13 cellular contexts compared by ENCODE assay signal in genomic region chr9:73079326-73079725, GRCh38.
DNase-seq lines count a peak whose midpoint lies in the region; ATAC-seq, FAIRE-seq and TF ChIP-seq lines count a peak whose summit lies in the region.
"Had no signal": no experiment of that assay in that cellular context is flagged by ENCODE, and none has a peak within 500 bp of the region (broad histone marks: within the 10 kb centered on the region; RNA-seq: fewer than 3 reads in every experiment).

No MANE protein-coding gene starts in this region.

- no peaks in the 10 kb centered on the region for H3K9me3 ChIP-seq in CD4-positive, alpha-beta T cell (ENCODE audit: control insufficient read depth, low read length)
- no peaks in the 10 kb centered on the region for H3K9me3 ChIP-seq in adipocyte (ENCODE audit: control insufficient read depth, low read length)
- H3K9me3 ChIP-seq: vagina had no signal

- TF ChIP-seq POLR2A in GM12892 (IDR thresholded peaks at IDR 0.05; ENCODE audit: low read depth, low read length), result no peak

- H3K9me3 Mint-ChIP-seq in CD4-positive, alpha-beta T cell, result no peaks in the 10 kb centered on the region
- H3K9me3 Mint-ChIP-seq in activated T-cell treated with anti-CD3 and anti-CD28 coated beads, Interleukin-2, amount 50 U/mL, for 24 hours, result no peaks in the 10 kb centered on the region
- H3K9me3 Mint-ChIP-seq: activated T-helper 1 cell treated with anti-CD3 and anti-CD28 coated beads, Interleukin-12 subunit alpha, Interleukin-12 subunit beta, Interleukin-2, Interleukin-4 antibody, amounts not matched to agents 30 ng/mL and 10 ng/mL and 1 ng/mL, durations not matched to agents 14 hours and 24 hours and 36 hours; immature natural killer cell; nephron had no signal

- no peak overlapping the region for H3K4me3 Mint-ChIP-seq in CD4-positive, alpha-beta T cell
- no peak overlapping the region for H3K4me3 Mint-ChIP-seq in activated T-cell treated with anti-CD3 and anti-CD28 coated beads, Interleukin-2, amount 50 U/mL, for 24 hours
- H3K4me3 Mint-ChIP-seq: activated T-helper 1 cell treated with anti-CD3 and anti-CD28 coated beads, Interleukin-12 subunit alpha, Interleukin-12 subunit beta, Interleukin-2, Interleukin-4 antibody, amounts not matched to agents 30 ng/mL and 10 ng/mL and 1 ng/mL, durations not matched to agents 14 hours and 24 hours and 36 hours; immature natural killer cell; nephron had no signal

- H3K27ac ChIP-seq in CD4-positive, alpha-beta T cell (ENCODE audit: low read depth, low read length), result no peak overlapping the region
- H3K27ac ChIP-seq: vagina had no signal

- DNase-seq in CD4-positive, alpha-beta T cell, result no peak
- DNase-seq in adipocyte (ENCODE audit: low read depth) (no peak), left lobe of liver (ENCODE audit: low spot score) (no peak), GM12892 (ENCODE audit: insufficient read length) (no peak), HK-2 (ENCODE audit: unreplicated experiment) (no peak), RKO (ENCODE audit: low spot score) (no peak)
- DNase-seq in activated T-cell treated with anti-CD3 and anti-CD28 coated beads, Interleukin-2, amount 50 U/mL, for 24 hours, result no peak
- DNase-seq: immature natural killer cell, NCI-H2107 had no signal

- peak; percentile 39 for ATAC-seq in CD4-positive, alpha-beta T cell (ENCODE audit: poor library complexity)
- peak; percentile 55 for ATAC-seq in left lobe of liver

- no peak overlapping the region for H3K27ac Mint-ChIP-seq in CD4-positive, alpha-beta T cell
- no peak overlapping the region for H3K27ac Mint-ChIP-seq in activated T-cell treated with anti-CD3 and anti-CD28 coated beads, Interleukin-2, amount 50 U/mL, for 24 hours
- H3K27ac Mint-ChIP-seq: activated T-helper 1 cell treated with anti-CD3 and anti-CD28 coated beads, Interleukin-12 subunit alpha, Interleukin-12 subunit beta, Interleukin-2, Interleukin-4 antibody, amounts not matched to agents 30 ng/mL and 10 ng/mL and 1 ng/mL, durations not matched to agents 14 hours and 24 hours and 36 hours had no signal

- H3K27me3 Mint-ChIP-seq in CD4-positive, alpha-beta T cell, result peaks cover 35% of the 10 kb centered on the region
- peaks cover 10% of the 10 kb centered on the region for H3K27me3 Mint-ChIP-seq in activated T-cell treated with anti-CD3 and anti-CD28 coated beads, Interleukin-2, amount 50 U/mL, for 24 hours

- peaks cover 44% of the 10 kb centered on the region for H3K4me1 ChIP-seq in adipocyte (ENCODE audit: control insufficient read depth, insufficient read depth, low read length)
- H3K4me1 ChIP-seq: vagina had no signal

- POLR2A ChIA-PET in CD4-positive, alpha-beta T cell (lab: Charles Lee), result no interaction called here

- H3K36me3 ChIP-seq in adipocyte (ENCODE audit: control insufficient read depth, insufficient read depth, low read length, severe bottlenecking), result no peaks in the 10 kb centered on the region
- H3K36me3 ChIP-seq: vagina had no signal

- no peak for TF ChIP-seq CTCF in CD4-positive, alpha-beta T cell (IDR thresholded peaks at IDR 0.05)
- peak; percentile 44; the same call in 1 of the 2 replicates for TF ChIP-seq CTCF in LNCAP (IDR thresholded peaks at IDR 0.05)

- peak overlapping the region; percentile 75 for H3K9ac ChIP-seq in adipocyte (ENCODE audit: low read length)

- intact Hi-C loops in CD4-positive, alpha-beta T cell (cut with DNase I, micrococcal nuclease), result no loop called here

- no peaks in the 10 kb centered on the region for H3K36me3 Mint-ChIP-seq in CD4-positive, alpha-beta T cell (ENCODE audit: low read depth)
- no peaks in the 10 kb centered on the region for H3K36me3 Mint-ChIP-seq in activated T-cell treated with anti-CD3 and anti-CD28 coated beads, Interleukin-2, amount 50 U/mL, for 24 hours (ENCODE audit: low read depth)
- H3K36me3 Mint-ChIP-seq: immature natural killer cell had no signal

- no peak for FAIRE-seq in GM12892 (lab: Jason Lieb, UNC)

- CTCF ChIA-PET in CD4-positive, alpha-beta T cell (lab: Charles Lee), result interaction anchor here (0.5 kb wide), 1 partner anchor 1941 kb away, joined by 4 read pairs; no protein-coding TSS in a partner anchor

- no peaks in the 10 kb centered on the region for H3K4me1 Mint-ChIP-seq in CD4-positive, alpha-beta T cell (ENCODE audit: low read depth)
- H3K4me1 Mint-ChIP-seq in activated T-cell treated with anti-CD3 and anti-CD28 coated beads, Interleukin-2, amount 50 U/mL, for 24 hours (ENCODE audit: low read depth), result no peaks in the 10 kb centered on the region
- H3K4me1 Mint-ChIP-seq: immature natural killer cell had no signal

- peak overlapping the region; percentile 70 for H3K4me3 ChIP-seq in adipocyte (ENCODE audit: low read length)
- H3K4me3 ChIP-seq: vagina had no signal

- H3K27me3 ChIP-seq in CD4-positive, alpha-beta T cell (ENCODE audit: control insufficient read depth, insufficient read depth, low read length), result peaks cover 8% of the 10 kb centered on the region
- H3K27me3 ChIP-seq in adipocyte (replicated peaks; ENCODE audit: control insufficient read depth, insufficient read depth, low read length), result no peaks in the 10 kb centered on the region
- H3K27me3 ChIP-seq: vagina had no signal
